Comparison of ENCODE assay signal across 8 cellular contexts in the genomic region with DNA sequence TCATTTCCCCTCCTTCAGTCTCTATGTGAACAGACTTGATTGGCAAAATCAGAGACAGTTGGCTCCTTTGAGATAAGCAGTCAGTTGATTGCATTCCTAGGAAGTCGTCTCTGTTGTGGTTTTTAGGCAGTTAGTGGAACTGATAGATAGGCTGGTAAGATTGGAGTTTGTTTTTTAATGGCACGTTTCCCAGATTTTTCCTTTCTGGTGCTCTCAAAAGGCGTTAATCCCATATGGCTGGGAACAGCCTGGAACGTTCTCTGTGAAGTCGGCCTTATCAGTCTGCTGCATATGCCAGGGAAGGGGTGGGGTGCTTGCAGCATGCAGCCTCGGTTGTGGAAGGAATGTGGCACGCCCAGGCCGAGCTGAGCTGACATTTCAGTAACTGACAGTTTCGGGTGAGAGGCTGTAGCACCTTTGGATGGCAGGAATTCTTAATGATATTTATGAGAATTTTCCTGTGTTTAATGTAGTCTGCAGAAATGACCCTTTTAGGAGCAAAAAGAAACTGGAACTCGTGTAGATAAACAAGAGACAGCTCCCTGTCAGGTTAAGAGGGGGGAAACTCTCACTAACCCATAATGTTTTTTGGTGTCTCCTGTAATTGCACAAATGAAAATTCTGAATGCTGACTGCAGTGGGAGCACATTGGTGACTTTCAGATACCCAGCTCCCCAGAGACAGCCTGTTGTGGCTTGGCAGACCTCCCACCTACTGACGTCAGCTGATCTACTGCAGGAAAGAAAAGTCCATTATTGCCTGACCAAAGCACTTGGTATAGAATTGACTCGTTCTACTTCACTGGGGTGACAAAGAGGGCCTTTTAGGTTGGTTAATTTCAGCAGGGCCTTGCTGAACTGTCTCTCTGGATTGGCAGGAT. TPM values are rescaled to one million over a fixed set of nuclear protein-coding genes. Genes with fewer than 3 reads are reported as not detected.
DNase-seq lines count a peak whose midpoint lies in the region; ATAC-seq lines count a peak whose summit lies in the region.

No MANE protein-coding gene starts in this region.

- H3K4me3 ChIP-seq in mesenchymal stem cell (ENCODE audit: insufficient read depth in 1 of 2, low read depth in 1 of 2, low read length in 2 of 2): peak overlapping the region in 1 of 2 experiments; percentile 65

- H3K27me3 ChIP-seq in mesenchymal stem cell (ENCODE audit: control insufficient read depth in 1 of 2, insufficient read depth in 1 of 2, low read length in 2 of 2): no peaks in the 10 kb centered on the region

- H4K91ac ChIP-seq in mesenchymal stem cell (ENCODE audit: low read length): no peak overlapping the region

- no peak overlapping the region for H2AK5ac ChIP-seq in mesenchymal stem cell (ENCODE audit: low read length, severe bottlenecking)

- H3K9ac ChIP-seq in mesenchymal stem cell (ENCODE audit: low read length): peak overlapping the region; percentile 67

- peak overlapping the region; percentile 76 for H3K4me2 ChIP-seq in mesenchymal stem cell (ENCODE audit: low read length, poor library complexity, severe bottlenecking)

- H3K9me3 ChIP-seq in mesenchymal stem cell (ENCODE audit: control insufficient read depth, low read length): no peaks in the 10 kb centered on the region

- DNase-seq in GM03348 (ENCODE audit: low spot score) (peak; percentile 64), NCI-H1694 treated with DMSO at 0.1 percent for 48 hours (lab: John Stamatoyannopoulos, UW) (peak; percentile 75), mesenchymal stem cell (peak; percentile 97), NOMO-1 (lab: John Stamatoyannopoulos, UW; ENCODE audit: unreplicated experiment in 2 of 2) (no peak)
- peak; percentile 39 for DNase-seq in activated CD4-positive, alpha-beta T cell treated with anti-CD3 and anti-CD28 coated beads, Interleukin-2, amount 50 U/mL, for 1 hour
- DNase-seq in effector CD4-positive, alpha-beta T cell: peak; percentile 10
- DNase-seq in stimulated activated effector memory CD8-positive, alpha-beta T cell treated with anti-CD3 and anti-CD28 coated beads, Interleukin-12 subunit alpha, Interleukin-12 subunit beta, amount 100 ng/mL, for 72 hours (ENCODE audit: low spot score in 2 of 2): peak; percentile 33 to 76

- H3K27ac Mint-ChIP-seq in stimulated activated effector memory CD8-positive, alpha-beta T cell treated with anti-CD3 and anti-CD28 coated beads, Interleukin-12 subunit alpha, Interleukin-12 subunit beta, amount 100 ng/mL, for 72 hours: peak overlapping the region; percentile 74

- H3K4ac ChIP-seq in mesenchymal stem cell (ENCODE audit: low read depth in 1 of 2, low read length in 2 of 2): no peak overlapping the region

- H3K36me3 ChIP-seq in mesenchymal stem cell (ENCODE audit: control insufficient read depth in 1 of 2, insufficient read depth in 2 of 2, low read depth in 1 of 2, low read length in 2 of 2): peaks cover 13 to 19% of the 10 kb centered on the region in 2 experiments

- H2BK120ac ChIP-seq in mesenchymal stem cell (ENCODE audit: low read depth, low read length): no peak overlapping the region

- peaks cover 10% of the 10 kb centered on the region for H3K4me1 ChIP-seq in mesenchymal stem cell (ENCODE audit: control insufficient read depth, insufficient read depth, low read depth, low read length)

- peaks cover 31% of the 10 kb centered on the region for H3K4me1 Mint-ChIP-seq in stimulated activated effector memory CD8-positive, alpha-beta T cell treated with anti-CD3 and anti-CD28 coated beads, Interleukin-12 subunit alpha, Interleukin-12 subunit beta, amount 100 ng/mL, for 72 hours

- peak overlapping the region; percentile 63 for H3K4me3 Mint-ChIP-seq in stimulated activated effector memory CD8-positive, alpha-beta T cell treated with anti-CD3 and anti-CD28 coated beads, Interleukin-12 subunit alpha, Interleukin-12 subunit beta, amount 100 ng/mL, for 72 hours

- peak overlapping the region in 1 of 2 experiments; percentile 61 for H3K18ac ChIP-seq in mesenchymal stem cell (ENCODE audit: low read depth in 1 of 2, low read length in 2 of 2)

- no peaks in the 10 kb centered on the region for H3K9me3 Mint-ChIP-seq in stimulated activated effector memory CD8-positive, alpha-beta T cell treated with anti-CD3 and anti-CD28 coated beads, Interleukin-12 subunit alpha, Interleukin-12 subunit beta, amount 100 ng/mL, for 72 hours

- H2BK15ac ChIP-seq in mesenchymal stem cell (ENCODE audit: low read depth, poor library complexity, severe bottlenecking): no peak overlapping the region

- no peak overlapping the region for H2BK12ac ChIP-seq in mesenchymal stem cell (ENCODE audit: low read length in 2 of 2)

- H3K27ac ChIP-seq in mesenchymal stem cell (ENCODE audit: low read length, poor library complexity, severe bottlenecking): peak overlapping the region; percentile 52

- H2AFZ ChIP-seq in mesenchymal stem cell (ENCODE audit: low read depth, low read length): no peak overlapping the region

- H3K23ac ChIP-seq in mesenchymal stem cell (ENCODE audit: low read length in 2 of 2): no peak overlapping the region

- no peak overlapping the region for H4K8ac ChIP-seq in mesenchymal stem cell (ENCODE audit: low read length)

- H3K79me1 ChIP-seq in mesenchymal stem cell (replicated peaks; ENCODE audit: low read length, poor library complexity, severe bottlenecking): no peaks in the 10 kb centered on the region

- peak; percentile 86 for ATAC-seq in HG02610 (IDR thresholded peaks at IDR 0.05; ENCODE audit: unreplicated experiment)
- peak; percentile 94 for ATAC-seq in stimulated activated effector memory CD8-positive, alpha-beta T cell treated with anti-CD3 and anti-CD28 coated beads, Interleukin-12 subunit alpha, Interleukin-12 subunit beta, amount 100 ng/mL, for 72 hours

- WGBS in mesenchymal stem cell: 2% methylated on average over 12 of the region's 12 CpGs

- no peak overlapping the region for H3K14ac ChIP-seq in mesenchymal stem cell (ENCODE audit: low read length in 2 of 2)

- H2BK5ac ChIP-seq in mesenchymal stem cell (ENCODE audit: low read depth, low read length, poor library complexity, severe bottlenecking): no peak overlapping the region

- H3K36me3 Mint-ChIP-seq in stimulated activated effector memory CD8-positive, alpha-beta T cell treated with anti-CD3 and anti-CD28 coated beads, Interleukin-12 subunit alpha, Interleukin-12 subunit beta, amount 100 ng/mL, for 72 hours: peaks cover 32% of the 10 kb centered on the region

RNA-seq across cellular contexts. Expression of gene SPTAN1, which starts 6.3 kb away (rescaled TPM):
- polyA plus RNA-seq in mesenchymal stem cell (2013, experiment 1 of 2): 107 TPM
- 95.5 TPM for polyA plus RNA-seq in mesenchymal stem cell (2013, experiment 2 of 2)

RNA-seq across cellular contexts. Expression of gene GLE1, which starts 54.2 kb away (rescaled TPM):
- 9.8 TPM for polyA plus RNA-seq in mesenchymal stem cell (2013, experiment 1 of 2)
- polyA plus RNA-seq in mesenchymal stem cell (2013, experiment 2 of 2): 10.1 TPM

Comparison
In these comparisons a context has a peak if more than half of its experiments do, and no peak if none do; other contexts are left out.
1. DNase-seq: peak in GM03348 (single experiment), NCI-H1694 treated with DMSO at 0.1 percent for 48 hours (single experiment), activated CD4-positive, alpha-beta T cell treated with anti-CD3 and anti-CD28 coated beads, Interleukin-2, amount 50 U/mL, for 1 hour (single experiment), effector CD4-positive, alpha-beta T cell (single experiment), mesenchymal stem cell (single experiment) and stimulated activated effector memory CD8-positive, alpha-beta T cell treated with anti-CD3 and anti-CD28 coated beads, Interleukin-12 subunit alpha, Interleukin-12 subunit beta, amount 100 ng/mL, for 72 hours (2 of 2); none in NOMO-1 (0 of 2).